Comparison of ENCODE assay signal across 18 cellular contexts in genomic region chr9:95126739-95127138, GRCh38.
DNase-seq lines count a peak whose midpoint lies in the region; ATAC-seq and TF ChIP-seq lines count a peak whose summit lies in the region.
"Had no signal": no experiment of that assay in that cellular context is flagged by ENCODE, and none has a peak within 500 bp of the region (broad histone marks: within the 10 kb centered on the region; RNA-seq: fewer than 3 reads in every experiment).

No MANE protein-coding gene starts in this region.

- H3K27ac ChIP-seq in right atrium auricular region (peak overlapping the region in 1 of 2 donors; percentile 43), suprapubic skin (no peak overlapping the region)

- H3K9me3 ChIP-seq in right atrium auricular region (no peaks in the 10 kb centered on the region), suprapubic skin (no peaks in the 10 kb centered on the region)
- H3K9me3 ChIP-seq: BE2C had no signal

- peak overlapping the region; percentile 77 for H3K4me3 Mint-ChIP-seq in glutamatergic neuron (ENCODE audit: unreplicated experiment)
- H3K4me3 Mint-ChIP-seq: CD4-positive, alpha-beta memory T cell had no signal

- TF ChIP-seq CTCF in right atrium auricular region (IDR thresholded peaks at IDR 0.05), result no peak
- TF ChIP-seq CTCF in glutamatergic neuron (IDR thresholded peaks at IDR 0.05; ENCODE audit: partially characterized antibody, unreplicated experiment), result no peak
- TF ChIP-seq CTCF in suprapubic skin (IDR thresholded peaks at IDR 0.05), result no peak

- peaks cover 23% of the 10 kb centered on the region for H3K4me1 Mint-ChIP-seq in glutamatergic neuron (ENCODE audit: low read depth, unreplicated experiment)

- no peak overlapping the region for H3K4me3 ChIP-seq in right atrium auricular region
- H3K4me3 ChIP-seq in suprapubic skin, result peak overlapping the region; percentile 39
- H3K4me3 ChIP-seq: K562 had no signal

- H3K27me3 ChIP-seq in right atrium auricular region (no peaks in the 10 kb centered on the region), suprapubic skin (no peaks in the 10 kb centered on the region)
- H3K27me3 ChIP-seq: BE2C had no signal

- no peak overlapping the region for H3K27ac Mint-ChIP-seq in glutamatergic neuron (ENCODE audit: unreplicated experiment)
- H3K27ac Mint-ChIP-seq: CD4-positive, alpha-beta memory T cell had no signal

- DNase-seq in right atrium auricular region (ENCODE audit: low spot score) (peak; percentile 49), left ventricle myocardium superior (no peak), glutamatergic neuron (no peak), suprapubic skin (ENCODE audit: low spot score in 2 of 2) (no peak), GM19238 (ENCODE audit: insufficient read length, low spot score) (no peak), NCI-H82 treated with DMSO at 0.1 percent for 48 hours (lab: John Stamatoyannopoulos, UW; ENCODE audit: unreplicated experiment) (no peak)
- DNase-seq in activated CD4-positive, CD25-positive, alpha-beta regulatory T cell treated with anti-CD3 and anti-CD28 coated beads, Interleukin-2, amount 50 U/mL, for 72 hours, result no peak
- DNase-seq: 8988T; BE2C; CD4-positive, alpha-beta memory T cell; DMS79 treated with DMSO at 0.1 percent for 48 hours; GOT3; NCI-H1417 treated with DMSO at 0.1 percent for 48 hours; NCI-H1930; NCI-H69; NK-92 treated with Interleukin-12 subunit alpha and Interleukin-12 subunit beta, amount 100 ng/mL, for 24 hours had no signal

- TF ChIP-seq POLR2A in suprapubic skin (IDR thresholded peaks at IDR 0.05), result no peak

- ATAC-seq in left ventricle myocardium superior (no peak), GM18502 (IDR thresholded peaks at IDR 0.05; ENCODE audit: poor library complexity, unreplicated experiment) (no peak)

- H3K9me3 Mint-ChIP-seq in glutamatergic neuron (ENCODE audit: unreplicated experiment), result peaks cover 3% of the 10 kb centered on the region
- H3K9me3 Mint-ChIP-seq: CD4-positive, alpha-beta memory T cell had no signal

- H3K4me1 ChIP-seq in right atrium auricular region (peaks cover 0 to 11% of the 10 kb centered on the region in 2 donors), suprapubic skin (peaks cover 49% of the 10 kb centered on the region)

- 78% methylated on average over 9 of the region's 9 CpGs for WGBS in suprapubic skin

- peaks cover 4% of the 10 kb centered on the region for H3K27me3 Mint-ChIP-seq in glutamatergic neuron (ENCODE audit: unreplicated experiment)
- H3K27me3 Mint-ChIP-seq: CD4-positive, alpha-beta memory T cell had no signal

- H3K36me3 ChIP-seq in right atrium auricular region, result no peaks in the 10 kb centered on the region
- no peaks in the 10 kb centered on the region for H3K36me3 ChIP-seq in suprapubic skin
- H3K36me3 ChIP-seq: BE2C had no signal

- no peak for TF ChIP-seq EP300 in suprapubic skin (IDR thresholded peaks at IDR 0.05)

- intact Hi-C loops in left ventricle myocardium superior (cut with micrococcal nuclease), result no loop called here

- H3K36me3 Mint-ChIP-seq in glutamatergic neuron (ENCODE audit: unreplicated experiment), result no peaks in the 10 kb centered on the region
- H3K36me3 Mint-ChIP-seq: CD4-positive, alpha-beta memory T cell had no signal
